1 cellular context compared by ENCODE assay signal in genomic region chr5:56337715-56338319, GRCh38.
TF ChIP-seq lines count a peak whose summit lies in the region.

No MANE protein-coding gene starts in this region.

TF ChIP-seq in K562, 482 proteins besides CTCF, POLR2A, EP300 and RAD21:
- TF ChIP-seq MGA (IDR thresholded peaks at IDR 0.05) (no peak), ZNF512 (tag; IDR thresholded peaks at IDR 0.05) (0 out of 2 replicates have a peak, but pooled peaks have one; percentile 36)
TF ChIP-seq in K562: peak in this region for 1.
